30 cellular contexts compared by ENCODE assay signal in the genomic region with DNA sequence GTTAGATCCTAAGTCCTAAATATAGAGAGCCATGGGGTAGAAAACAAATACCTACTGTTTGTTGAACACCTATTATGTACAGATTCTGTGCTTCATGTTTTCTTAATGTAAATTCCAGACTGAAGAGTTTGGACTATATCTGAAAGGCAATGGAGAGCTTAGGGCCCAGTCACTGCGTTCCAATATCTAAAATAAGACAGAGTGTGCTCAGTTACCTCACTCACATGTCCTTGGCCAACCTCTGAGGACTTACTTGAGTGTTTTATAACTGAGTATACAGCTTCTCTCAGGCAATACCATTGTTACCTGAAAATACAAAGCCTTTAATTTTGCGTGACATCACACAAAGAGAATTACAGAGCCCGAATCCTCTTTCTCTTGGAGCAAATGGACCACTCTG. TPM values are rescaled to one million over a fixed set of nuclear protein-coding genes. Genes with fewer than 3 reads are reported as not detected.
"Had no signal": no experiment of that assay in that cellular context is flagged by ENCODE, and none has a peak within 500 bp of the region (broad histone marks: within the 10 kb centered on the region; RNA-seq: fewer than 3 reads in every experiment).

No MANE protein-coding gene starts in this region.

- H3K4me1 Mint-ChIP-seq: immature natural killer cell; naive B cell; natural killer cell; nephron progenitor cell; stimulated activated naive B cell treated with anti-CD40 and anti-IgM and Interleukin-4, amounts not matched to agents 10 μg/mL and 1 μg/mL and 100 μg/mL, for 72 hours had no signal

- H3K4me3 Mint-ChIP-seq: immature natural killer cell; naive B cell; natural killer cell; nephron progenitor cell; neural progenitor cell; stimulated activated naive B cell treated with anti-CD40 and anti-IgM and Interleukin-4, amounts not matched to agents 10 μg/mL and 1 μg/mL and 100 μg/mL, for 72 hours had no signal

- H3K4me1 ChIP-seq: lower lobe of right lung, psoas muscle, right lobe of liver, stomach, testis, thyroid gland, transverse colon, upper lobe of left lung, vagina had no signal

- H3K27me3 Mint-ChIP-seq: naive B cell; stimulated activated naive B cell treated with anti-CD40 and anti-IgM and Interleukin-4, amounts not matched to agents 10 μg/mL and 1 μg/mL and 100 μg/mL, for 72 hours had no signal

- H3K27ac ChIP-seq: lower lobe of right lung, neural progenitor cell, neutrophil, parathyroid adenoma, psoas muscle, right lobe of liver, skin epidermis, stomach, testis, thyroid gland, transverse colon, upper lobe of left lung, vagina had no signal

- H3K27ac Mint-ChIP-seq: immature natural killer cell; naive B cell; natural killer cell; nephron progenitor cell; neural progenitor cell; stimulated activated naive B cell treated with anti-CD40 and anti-IgM and Interleukin-4, amounts not matched to agents 10 μg/mL and 1 μg/mL and 100 μg/mL, for 72 hours had no signal

- H3K36me3 Mint-ChIP-seq: immature natural killer cell; naive B cell; natural killer cell; neural progenitor cell; stimulated activated naive B cell treated with anti-CD40 and anti-IgM and Interleukin-4, amounts not matched to agents 10 μg/mL and 1 μg/mL and 100 μg/mL, for 72 hours had no signal

- DNase-seq: hypothalamus; immature natural killer cell; kidney; lower lobe of right lung; mammary epithelial cell; mesenchymal stem cell; naive B cell; natural killer cell; nephron progenitor cell; occipital lobe; psoas muscle; right lobe of liver; stimulated activated CD4-positive, alpha-beta T cell treated with anti-CD3 and anti-CD28 coated beads, Interleukin-12 subunit alpha, Interleukin-12 subunit beta, amount 100 ng/mL, for 4 hours; stimulated activated CD4-positive, alpha-beta T cell treated with anti-CD3 and anti-CD28 coated beads, Interleukin-15, amount 100 ng/mL, for 24 hours; stimulated activated CD4-positive, alpha-beta T cell treated with anti-CD3 and anti-CD28 coated beads, Interleukin-2, amount 100 ng/mL, for 24 hours; stimulated activated CD4-positive, alpha-beta T cell treated with anti-CD3 and anti-CD28 coated beads, Interleukin-4, amount 100 ng/mL, for 1 hour; stimulated activated naive B cell treated with anti-CD40 and anti-IgM and Interleukin-4, amounts not matched to agents 10 μg/mL and 1 μg/mL and 100 μg/mL, for 72 hours; stimulated activated naive CD8-positive, alpha-beta T cell treated with anti-CD3 and anti-CD28 coated beads, Interleukin-15, Interleukin-2, amounts not matched to agents 100 U/mL and 50 U/mL, for 24 hours; stomach; testis; transverse colon; upper lobe of left lung had no signal

- H3K36me3 ChIP-seq: lower lobe of right lung, neural progenitor cell, neutrophil, right lobe of liver, stomach, thyroid gland, transverse colon, upper lobe of left lung, vagina had no signal

- H3K9me3 ChIP-seq: lower lobe of right lung, neutrophil, psoas muscle, right lobe of liver, stomach, testis, thyroid gland, transverse colon, upper lobe of left lung, vagina had no signal

- H3K27me3 ChIP-seq: neural progenitor cell, neutrophil, right lobe of liver, stomach, testis, thyroid gland, transverse colon, upper lobe of left lung, vagina had no signal

- ATAC-seq: lower lobe of right lung; natural killer cell; psoas muscle; right lobe of liver; stimulated activated naive B cell treated with anti-CD40 and anti-IgM and Interleukin-4, amounts not matched to agents 10 μg/mL and 1 μg/mL and 100 μg/mL, for 72 hours; stimulated activated naive CD8-positive, alpha-beta T cell treated with anti-CD3 and anti-CD28 coated beads, Interleukin-15, Interleukin-2, amounts not matched to agents 100 U/mL and 50 U/mL, for 24 hours had no signal

- FAIRE-seq: islet of Langerhans, kidney had no signal

- H3K9me3 Mint-ChIP-seq: natural killer cell; neural progenitor cell; stimulated activated naive B cell treated with anti-CD40 and anti-IgM and Interleukin-4, amounts not matched to agents 10 μg/mL and 1 μg/mL and 100 μg/mL, for 72 hours had no signal

- H3K4me3 ChIP-seq: lower lobe of right lung, neural progenitor cell, psoas muscle, right lobe of liver, skin epidermis, stomach, testis, thyroid gland, transverse colon, upper lobe of left lung, vagina had no signal

RNA-seq across cellular contexts. Expression of a gene that starts 53.2 kb away (rescaled TPM):
- total RNA-seq: natural killer cell, osteocyte had no signal
- polyA plus RNA-seq: immature natural killer cell had no signal
